ENCODE assay signal across 10 cellular contexts in the genomic region with DNA sequence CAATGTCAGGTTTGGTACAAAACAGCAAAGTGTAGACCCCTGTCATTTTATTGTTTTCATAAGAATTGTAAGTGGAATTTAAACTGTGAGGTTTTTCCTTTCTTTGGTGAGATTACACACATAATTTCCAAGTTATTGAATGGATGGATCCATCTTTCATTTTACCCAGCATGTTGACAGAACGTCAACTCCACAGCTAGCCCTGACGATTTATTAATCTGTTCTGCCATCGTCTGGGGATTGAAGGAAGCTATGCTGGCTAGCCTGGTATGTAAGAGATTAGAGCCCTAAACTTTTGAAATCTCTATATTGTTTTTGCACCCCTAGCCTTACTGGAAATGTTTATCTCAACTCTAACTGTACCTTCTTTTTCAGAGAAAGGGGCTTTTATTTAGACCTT.
DNase-seq lines count a peak whose midpoint lies in the region; ATAC-seq and TF ChIP-seq lines count a peak whose summit lies in the region.
"Had no signal": no experiment of that assay in that cellular context is flagged by ENCODE, and none has a peak within 500 bp of the region (broad histone marks: within the 10 kb centered on the region; RNA-seq: fewer than 3 reads in every experiment).

No MANE protein-coding gene starts in this region.

- TF ChIP-seq CTCF in RWPE1 (conservative IDR thresholded peaks at IDR 0.05; ENCODE audit: low read depth) (peak; percentile 16; the same call in 1 of the 2 replicates), nephron progenitor cell (IDR thresholded peaks at IDR 0.05) (no peak)

- ATAC-seq in GM19324 (IDR thresholded peaks at IDR 0.05; ENCODE audit: low FRiP score, unreplicated experiment) (no peak), HG03045 (IDR thresholded peaks at IDR 0.05; ENCODE audit: unreplicated experiment) (no peak)

- POLR2A ChIA-PET in HEK293T (lab: Yijun Ruan, JAX) (no interaction called here), RWPE1 (lab: Yijun Ruan, JAX; ENCODE audit: low non-redundant PET) (interaction anchor here (0.6 kb wide), 1 partner anchor 229 kb away, joined by 3 read pairs; no protein-coding TSS in a partner anchor)

- H3K4me1 Mint-ChIP-seq in nephron progenitor cell: peaks cover 5% of the 10 kb centered on the region

- no peaks in the 10 kb centered on the region for H3K27me3 Mint-ChIP-seq in nephron progenitor cell (ENCODE audit: low read depth, poor library complexity)

- H3K36me3 Mint-ChIP-seq in nephron progenitor cell (ENCODE audit: low read depth): no peaks in the 10 kb centered on the region

- no peak overlapping the region for H3K27ac ChIP-seq in RWPE1
- H3K27ac ChIP-seq: ascending aorta had no signal

- no peak overlapping the region for H3K4me3 Mint-ChIP-seq in nephron progenitor cell

- no peaks in the 10 kb centered on the region for H3K9me3 Mint-ChIP-seq in nephron progenitor cell

- peak; percentile 27 for DNase-seq in GM03348 (ENCODE audit: low spot score)
- no peak for DNase-seq in HEK293T (ENCODE audit: extremely low spot score)
- DNase-seq in RWPE1 (ENCODE audit: low spot score): no peak
- DNase-seq in left kidney (ENCODE audit: low read depth, low spot score): peak; percentile 14
- DNase-seq in activated T-cell treated with anti-CD3 and anti-CD28 coated beads, Interleukin-2, amount 50 U/mL, for 48 hours: no peak
- no peak for DNase-seq in nephron progenitor cell
- DNase-seq: kidney had no signal

- CTCF ChIA-PET in HEK293T (lab: Yijun Ruan, JAX) (no interaction called here), RWPE1 (lab: Yijun Ruan, JAX) (no interaction called here)

- H3K27ac Mint-ChIP-seq in nephron progenitor cell: no peak overlapping the region

TF ChIP-seq in HEK293T, 16 proteins besides CTCF, POLR2A, EP300 and RAD21:
- TF ChIP-seq, protein P1, sequence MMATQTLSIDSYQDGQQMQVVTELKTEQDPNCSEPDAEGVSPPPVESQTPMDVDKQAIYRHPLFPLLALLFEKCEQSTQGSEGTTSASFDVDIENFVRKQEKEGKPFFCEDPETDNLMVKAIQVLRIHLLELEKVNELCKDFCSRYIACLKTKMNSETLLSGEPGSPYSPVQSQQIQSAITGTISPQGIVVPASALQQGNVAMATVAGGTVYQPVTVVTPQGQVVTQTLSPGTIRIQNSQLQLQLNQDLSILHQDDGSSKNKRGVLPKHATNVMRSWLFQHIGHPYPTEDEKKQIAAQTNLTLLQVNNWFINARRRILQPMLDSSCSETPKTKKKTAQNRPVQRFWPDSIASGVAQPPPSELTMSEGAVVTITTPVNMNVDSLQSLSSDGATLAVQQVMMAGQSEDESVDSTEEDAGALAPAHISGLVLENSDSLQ (IDR thresholded peaks at IDR 0.05): peak; percentile 48
- TF ChIP-seq FOXK2 (IDR thresholded peaks at IDR 0.05): no peak
- TF ChIP-seq FOXM1 (IDR thresholded peaks at IDR 0.05; ENCODE audit: borderline replicate concordance): no peak
- no peak for TF ChIP-seq ARNT (IDR thresholded peaks at IDR 0.05)
- TF ChIP-seq L3MBTL2 (conservative IDR thresholded peaks at IDR 0.05): no peak
- TF ChIP-seq ZNF384 (IDR thresholded peaks at IDR 0.05): no peak
- no peak for TF ChIP-seq CTBP1 (IDR thresholded peaks at IDR 0.05; ENCODE audit: borderline replicate concordance)

Comparison
In these comparisons a context has a peak if more than half of its experiments do, and no peak if none do; other contexts are left out.
1. DNase-seq: peak in GM03348 (single experiment) and left kidney (single experiment); none in HEK293T (single experiment), RWPE1 (single experiment), activated T-cell treated with anti-CD3 and anti-CD28 coated beads, Interleukin-2, amount 50 U/mL, for 48 hours (0 of 2) and nephron progenitor cell (single experiment).